ENCODE assay signal across 13 cellular contexts in genomic region chr2:117961201-117961600, GRCh38. TPM values are rescaled to one million over a fixed set of nuclear protein-coding genes. Genes with fewer than 3 reads are reported as not detected.
A peak's percentile ranks its signal among the peaks of the same experiment; 100 is the strongest.
DNase-seq lines count a peak whose midpoint lies in the region; ATAC-seq and TF ChIP-seq lines count a peak whose summit lies in the region.
"Had no signal": no experiment of that assay in that cellular context is flagged by ENCODE, and none has a peak within 500 bp of the region (broad histone marks: within the 10 kb centered on the region; RNA-seq: fewer than 3 reads in every experiment).

No MANE protein-coding gene starts in this region.

- no peaks in the 10 kb centered on the region for H3K27me3 ChIP-seq in colonic mucosa
- no peaks in the 10 kb centered on the region for H3K27me3 ChIP-seq in foreskin keratinocyte
- H3K27me3 ChIP-seq in right atrium auricular region = no peaks in the 10 kb centered on the region

- H3K4me3 ChIP-seq in LNCaP clone FGC (ENCODE audit: low read depth, low read length) (no peak overlapping the region), colonic mucosa (no peak overlapping the region), mucosa of descending colon (no peak overlapping the region), right atrium auricular region (no peak overlapping the region)
- H3K4me3 ChIP-seq: A549 had no signal

- H3K9me3 ChIP-seq in colonic mucosa = no peaks in the 10 kb centered on the region
- H3K9me3 ChIP-seq in mucosa of descending colon = no peaks in the 10 kb centered on the region
- H3K9me3 ChIP-seq in right atrium auricular region = no peaks in the 10 kb centered on the region
- H3K9me3 ChIP-seq: A549 had no signal

- DNase-seq in LNCaP clone FGC (ENCODE audit: low read depth) (peak; percentile 78), colonic mucosa (no peak), mucosa of descending colon (no peak), foreskin keratinocyte (no peak), right atrium auricular region (ENCODE audit: low spot score) (no peak)
- DNase-seq: CD8-positive, alpha-beta T cell; COR-L47; DND-41; GDM1 had no signal

- no peak for TF ChIP-seq CTCF in LNCaP clone FGC (IDR thresholded peaks at IDR 0.05; ENCODE audit: control insufficient read depth, extremely low read depth, insufficient read depth)
- no peak for TF ChIP-seq CTCF in colonic mucosa (IDR thresholded peaks at IDR 0.05)
- no peak for TF ChIP-seq CTCF in mucosa of descending colon (IDR thresholded peaks at IDR 0.05)
- TF ChIP-seq CTCF in foreskin keratinocyte (conservative IDR thresholded peaks at IDR 0.05) = no peak
- no peak for TF ChIP-seq CTCF in right atrium auricular region (IDR thresholded peaks at IDR 0.05)

- ATAC-seq in mucosa of descending colon = peak; percentile 72
- ATAC-seq in HG03460 (IDR thresholded peaks at IDR 0.05; ENCODE audit: unreplicated experiment) = no peak
- ATAC-seq in foreskin keratinocyte = no peak
- ATAC-seq: A549; CD8-positive, alpha-beta T cell; HCT116; HepG2 had no signal

- peak overlapping the region; percentile 14 for H3K27ac ChIP-seq in colonic mucosa
- H3K27ac ChIP-seq in foreskin keratinocyte = no peak overlapping the region
- H3K27ac ChIP-seq in right atrium auricular region = no peak overlapping the region
- H3K27ac ChIP-seq: A549 had no signal

- intact Hi-C loops in colonic mucosa (cut with DNase I) = no loop called here
- intact Hi-C loops in mucosa of descending colon (cut with DNase I, micrococcal nuclease) = no loop called here

- H3K4me1 ChIP-seq in colonic mucosa (peaks cover 6% of the 10 kb centered on the region), mucosa of descending colon (ENCODE audit: low read depth) (peaks cover 23% of the 10 kb centered on the region), foreskin keratinocyte (no peaks in the 10 kb centered on the region), right atrium auricular region (no peaks in the 10 kb centered on the region)

- H3K36me3 ChIP-seq in colonic mucosa (peaks cover under 1% of the 10 kb centered on the region), mucosa of descending colon (ENCODE audit: low read depth) (peaks cover 5% of the 10 kb centered on the region), right atrium auricular region (peaks cover 38% of the 10 kb centered on the region)

- no peak overlapping the region for H3K9ac ChIP-seq in colonic mucosa (ENCODE audit: low read depth in 2 of 2, low read length in 2 of 2)

RNA-seq across cellular contexts. Expression of gene CCDC93, which starts 52.7 kb away (rescaled TPM):
- total RNA-seq in colonic mucosa (10 to 100 TPM; 33.5 to 37.8 TPM), mucosa of descending colon (10 to 100 TPM; 42.3 to 55.7 (median 42.6) TPM), foreskin keratinocyte (16.8 and 25.0 TPM in 2 replicates), right atrium auricular region (10 to 100 TPM; 17.1 to 18.7 TPM)
- polyA plus RNA-seq in foreskin keratinocyte = 3.5 and 6.4 TPM in 2 replicates
